In the genomic region with DNA sequence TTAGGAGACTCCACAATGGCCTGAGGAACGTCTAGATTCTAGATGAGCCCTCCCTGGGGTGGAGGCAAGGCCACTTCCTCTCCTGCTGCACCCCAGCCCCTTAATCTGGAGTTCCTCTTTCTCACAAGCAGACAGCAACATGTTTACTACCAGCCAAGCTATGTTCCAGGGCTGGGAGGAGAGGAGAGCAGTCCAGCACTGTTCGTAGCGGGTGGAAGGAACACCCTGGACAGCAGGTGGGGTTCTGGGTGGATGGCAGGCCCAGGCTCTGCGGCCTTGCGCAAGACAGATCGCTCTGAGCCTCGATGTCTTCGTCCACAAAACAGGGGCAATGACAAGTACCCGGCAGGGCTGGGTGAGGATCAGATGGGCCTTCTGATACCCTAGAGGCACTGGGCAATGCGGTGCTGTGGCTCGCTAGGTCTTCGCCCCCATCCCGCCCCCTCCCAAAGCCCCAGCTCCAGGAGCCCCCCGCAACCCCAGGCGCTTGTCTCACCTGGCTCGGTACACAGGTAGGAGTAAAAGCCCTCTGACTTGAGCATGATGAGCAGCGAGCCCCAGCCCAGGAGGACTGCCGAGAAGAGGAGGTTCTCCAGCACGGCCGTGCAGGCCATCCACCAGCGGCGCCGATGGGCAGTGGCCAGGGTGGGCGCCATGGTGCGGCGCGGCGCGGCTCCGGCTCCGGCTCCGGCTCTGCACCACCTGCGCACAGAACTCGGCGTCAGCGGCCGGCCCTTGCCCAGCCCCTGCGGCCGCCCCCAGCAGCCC, we compare ENCODE assay signal across 8 cellular contexts. TPM values are rescaled to one million over a fixed set of nuclear protein-coding genes. Genes with fewer than 3 reads are reported as not detected.
DNase-seq lines count a peak whose midpoint lies in the region; ATAC-seq and TF ChIP-seq lines count a peak whose summit lies in the region.

No MANE protein-coding gene starts in this region.

- H3K27ac ChIP-seq in esophagus (ENCODE audit: low read depth in 2 of 2, low read length in 1 of 2) (peak overlapping the region in 1 of 2 donors; percentile 62), neural progenitor cell (no peak overlapping the region)

- no peak for ATAC-seq in activated T-cell treated with anti-CD3 and anti-CD28 coated beads, Interleukin-2, amount 50 U/mL, for 4 hours
- ATAC-seq in HG03439 (IDR thresholded peaks at IDR 0.05; ENCODE audit: unreplicated experiment) (no peak), GM18873 (IDR thresholded peaks at IDR 0.05; ENCODE audit: low FRiP score, unreplicated experiment) (no peak)

- peaks cover 19% of the 10 kb centered on the region for H3K4me1 Mint-ChIP-seq in activated T-cell treated with anti-CD3 and anti-CD28 coated beads, Interleukin-2, amount 50 U/mL, for 4 hours (ENCODE audit: low read depth)
- peaks cover 33% of the 10 kb centered on the region for H3K4me1 Mint-ChIP-seq in neural progenitor cell

- no peaks in the 10 kb centered on the region for H3K36me3 Mint-ChIP-seq in activated T-cell treated with anti-CD3 and anti-CD28 coated beads, Interleukin-2, amount 50 U/mL, for 4 hours (ENCODE audit: insufficient read depth)
- peaks cover 2% of the 10 kb centered on the region for H3K36me3 Mint-ChIP-seq in neural progenitor cell

- H3K27me3 ChIP-seq in esophagus (ENCODE audit: control insufficient read depth in 1 of 2, insufficient read depth in 2 of 2, low read length in 2 of 2) (no peaks in the 10 kb centered on the region), neural progenitor cell (peaks cover 35% of the 10 kb centered on the region)

- peaks cover 0 to 12% of the 10 kb centered on the region in 2 donors for H3K4me1 ChIP-seq in esophagus (ENCODE audit: control insufficient read depth in 2 of 2, insufficient read depth in 2 of 2, low read length in 1 of 2)
- H3K4me1 ChIP-seq in neural progenitor cell = peaks cover 25% of the 10 kb centered on the region

- DNase-seq in activated T-cell treated with anti-CD3 and anti-CD28 coated beads, Interleukin-2, amount 50 U/mL, for 4 hours = no peak
- no peak for DNase-seq in activated T-cell treated with anti-CD3 and anti-CD28 coated beads, Interleukin-2, amount 50 U/mL, for 48 hours
- peak; percentile 45 for DNase-seq in SK-N-DZ (ENCODE audit: low spot score)
- DNase-seq in neural progenitor cell (ENCODE audit: low spot score) = no peak
- no peak for DNase-seq in activated effector memory CD4-positive, alpha-beta T cell treated with Interleukin-2 at 50 U/mL for 16 hours

- WGBS in esophagus, 2 donors = 25 to 31% methylated on average over 30 to 39 of the region's 39 CpGs

- H3K79me2 ChIP-seq in neural progenitor cell (ENCODE audit: low read depth) = no peaks in the 10 kb centered on the region

- no peak overlapping the region for H3K9ac ChIP-seq in neural progenitor cell

- peaks cover 15% of the 10 kb centered on the region for H4K20me1 ChIP-seq in neural progenitor cell (ENCODE audit: low read depth)

- H3K36me3 ChIP-seq in esophagus (ENCODE audit: control insufficient read depth in 2 of 2, insufficient read depth in 2 of 2, low read length in 1 of 2) (no peaks in the 10 kb centered on the region), neural progenitor cell (no peaks in the 10 kb centered on the region)

- TF ChIP-seq CTCF in neural progenitor cell (IDR thresholded peaks at IDR 0.05) = no peak

- peak overlapping the region; percentile 88 for H3K27ac Mint-ChIP-seq in neural progenitor cell

- peak overlapping the region; percentile 52 to 64 for H3K4me3 ChIP-seq in esophagus (ENCODE audit: low read depth in 1 of 2, low read length in 2 of 2)
- H3K4me3 ChIP-seq in neural progenitor cell = peak overlapping the region; percentile 69

- peak overlapping the region; percentile 46 for H2AFZ ChIP-seq in neural progenitor cell (replicated peaks)

- peaks cover 35% of the 10 kb centered on the region for H3F3A ChIP-seq in neural progenitor cell (ENCODE audit: low read depth)

- H3K9me3 Mint-ChIP-seq in activated T-cell treated with anti-CD3 and anti-CD28 coated beads, Interleukin-2, amount 50 U/mL, for 4 hours = no peaks in the 10 kb centered on the region
- H3K9me3 Mint-ChIP-seq in neural progenitor cell = no peaks in the 10 kb centered on the region

- H3K4me3 Mint-ChIP-seq in activated T-cell treated with anti-CD3 and anti-CD28 coated beads, Interleukin-2, amount 50 U/mL, for 4 hours = peak overlapping the region; percentile 73
- peak overlapping the region; percentile 87 for H3K4me3 Mint-ChIP-seq in neural progenitor cell

- peaks cover 4% of the 10 kb centered on the region for H3K27me3 Mint-ChIP-seq in activated T-cell treated with anti-CD3 and anti-CD28 coated beads, Interleukin-2, amount 50 U/mL, for 4 hours (ENCODE audit: low read depth)
- H3K27me3 Mint-ChIP-seq in neural progenitor cell (ENCODE audit: insufficient read depth, low read depth) = peaks cover 7% of the 10 kb centered on the region

- peak overlapping the region; percentile 90 for H3K4me2 ChIP-seq in neural progenitor cell

- H3K9me3 ChIP-seq in esophagus (ENCODE audit: control insufficient read depth in 2 of 2, insufficient read depth in 1 of 2, low read depth in 1 of 2, low read length in 1 of 2) = no peaks in the 10 kb centered on the region
- no peaks in the 10 kb centered on the region for H3K9me3 ChIP-seq in neural progenitor cell (ENCODE audit: low read depth)

RNA-seq across cellular contexts. Expression of gene SLC43A2, which starts 1.2 kb away (rescaled TPM):
- 1 to 10 TPM; 4.1 to 9.4 (median 5.0) TPM for total RNA-seq in activated T-cell treated with anti-CD3 and anti-CD28 coated beads, Interleukin-2, amount 50 U/mL, for 4 hours
- polyA plus RNA-seq in SK-N-DZ (2014; cell fraction: cytosol; rRNA removed) = 17.8 and 22.8 TPM in 2 replicates
- polyA plus RNA-seq in SK-N-DZ (2014; cell fraction: nucleus; rRNA removed) = 9.9 and 11.3 TPM in 2 replicates
- polyA plus RNA-seq in esophagus = 1 to 10 TPM; 2.1 to 2.2 TPM
- 6.8 and 18.4 TPM in 2 replicates for total RNA-seq in neural progenitor cell (ENCODE audit: low replicate concordance)

RNA-seq across cellular contexts. Expression of gene SCARF1, which starts 18.1 kb away (rescaled TPM):
- total RNA-seq in activated T-cell treated with anti-CD3 and anti-CD28 coated beads, Interleukin-2, amount 50 U/mL, for 4 hours = 1 to 10 TPM; 1.3 to 2.0 (median 1.6) TPM
- polyA plus RNA-seq in SK-N-DZ (2014; cell fraction: cytosol; rRNA removed) = 0.56 and 1.0 TPM in 2 replicates
- polyA plus RNA-seq in SK-N-DZ (2014; cell fraction: nucleus; rRNA removed) = 1.8 and 3.1 TPM in 2 replicates
- 1 to 10 TPM; 2.8 TPM for polyA plus RNA-seq in esophagus
- total RNA-seq in neural progenitor cell (ENCODE audit: low replicate concordance) = 1.1 TPM in 1 of 2 replicates, not detected in the other

RNA-seq across cellular contexts. Expression of gene RILP, which starts 22.3 kb away (rescaled TPM):
- 1 to 10 TPM; 2.0 to 2.7 (median 2.3) TPM for total RNA-seq in activated T-cell treated with anti-CD3 and anti-CD28 coated beads, Interleukin-2, amount 50 U/mL, for 4 hours
- 3.1 and 3.3 TPM in 2 replicates for polyA plus RNA-seq in SK-N-DZ (2014; cell fraction: cytosol; rRNA removed)
- polyA plus RNA-seq in SK-N-DZ (2014; cell fraction: nucleus; rRNA removed) = 19.3 and 36.4 TPM in 2 replicates
- polyA plus RNA-seq in esophagus = 1 to 10 TPM; 4.6 to 6.0 TPM
- total RNA-seq in neural progenitor cell (ENCODE audit: low replicate concordance) = 0.13 and 2.8 TPM in 2 replicates

RNA-seq across cellular contexts. Expression of gene PRPF8, which starts 57.3 kb away (rescaled TPM):
- 100 to 1,000 TPM; 506 to 585 (median 522) TPM for total RNA-seq in activated T-cell treated with anti-CD3 and anti-CD28 coated beads, Interleukin-2, amount 50 U/mL, for 4 hours
- polyA plus RNA-seq in SK-N-DZ (2014; cell fraction: cytosol; rRNA removed) = 121 and 134 TPM in 2 replicates
- 125 and 219 TPM in 2 replicates for polyA plus RNA-seq in SK-N-DZ (2014; cell fraction: nucleus; rRNA removed)
- polyA plus RNA-seq in esophagus = 10 to 100 TPM; 74.5 to 82.1 TPM
- total RNA-seq in neural progenitor cell (ENCODE audit: low replicate concordance) = 119 and 173 TPM in 2 replicates
